14 cellular contexts compared by ENCODE assay signal in the genomic region with DNA sequence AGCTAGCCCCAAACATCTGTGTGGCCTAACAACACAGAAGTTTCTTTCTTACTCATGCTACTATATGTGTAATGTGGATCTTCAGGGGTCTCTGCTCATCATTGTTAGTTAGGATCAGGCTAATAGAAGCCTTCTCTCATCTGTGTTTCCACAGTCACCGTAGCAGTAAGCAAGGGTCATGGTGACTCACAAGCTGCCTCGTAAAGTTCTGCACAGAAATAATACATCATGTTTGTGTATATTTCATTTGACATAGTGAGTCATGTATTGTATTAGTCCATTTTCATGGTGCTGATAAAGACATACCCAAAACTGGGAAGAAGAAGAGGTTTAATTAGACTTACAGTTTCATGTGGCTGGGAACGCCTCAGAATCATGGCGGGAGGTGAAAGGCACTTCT. TPM values are rescaled to one million over a fixed set of nuclear protein-coding genes. Genes with fewer than 3 reads are reported as not detected.
A peak's percentile ranks its signal among the peaks of the same experiment; 100 is the strongest.
DNase-seq lines count a peak whose midpoint lies in the region; ATAC-seq and TF ChIP-seq lines count a peak whose summit lies in the region.
"Had no signal": no experiment of that assay in that cellular context is flagged by ENCODE, and none has a peak within 500 bp of the region (broad histone marks: within the 10 kb centered on the region; RNA-seq: fewer than 3 reads in every experiment).

No MANE protein-coding gene starts in this region.

- H3K36me3 ChIP-seq in brain microvascular endothelial cell (replicated peaks): no peaks in the 10 kb centered on the region
- no peaks in the 10 kb centered on the region for H3K36me3 ChIP-seq in kidney epithelial cell (ENCODE audit: control insufficient read depth, insufficient read depth, low read length)
- H3K36me3 ChIP-seq: ovary had no signal

- intact Hi-C loops in Right ventricle myocardium superior (cut with DNase I): no loop called here

- in situ Hi-C loops in brain microvascular endothelial cell (cut with HindIII; ENCODE audit: low pct_ligation_motif_present, low sequenced_read_pairs): no loop called here

- no peaks in the 10 kb centered on the region for H3K27me3 ChIP-seq in brain microvascular endothelial cell (replicated peaks)
- H3K27me3 ChIP-seq in kidney epithelial cell (ENCODE audit: control insufficient read depth, insufficient read depth, low read length): no peaks in the 10 kb centered on the region
- H3K27me3 ChIP-seq: ovary had no signal

- H3K4me3 ChIP-seq in brain microvascular endothelial cell (ENCODE audit: low read depth, low read length): no peak overlapping the region
- no peak overlapping the region for H3K4me3 ChIP-seq in kidney epithelial cell (ENCODE audit: low read depth, low read length)
- H3K4me3 ChIP-seq: ovary, SK-N-MC had no signal

- H3K27ac ChIP-seq in brain microvascular endothelial cell: no peak overlapping the region
- H3K27ac ChIP-seq: ovary, SK-N-MC had no signal

- peak; percentile 58 for DNase-seq in AG08396 (ENCODE audit: low spot score)
- peak; percentile 85 for DNase-seq in HT-29 (ENCODE audit: low spot score)
- peak; percentile 89 for DNase-seq in brain microvascular endothelial cell
- DNase-seq in kidney epithelial cell (ENCODE audit: low read depth): peak; percentile 49
- DNase-seq in DMS79 treated with DMSO at 0.1 percent for 48 hours (lab: John Stamatoyannopoulos, UW): no peak
- DNase-seq in Right ventricle myocardium superior: no peak
- DNase-seq: DND-41, Kasumi-1, NCI-H2171, ovary had no signal

- ATAC-seq in Right ventricle myocardium superior (ENCODE audit: poor library complexity) (no peak), HG03432 (IDR thresholded peaks at IDR 0.05; ENCODE audit: unreplicated experiment) (no peak), GM21515 (IDR thresholded peaks at IDR 0.05; ENCODE audit: unreplicated experiment) (no peak)

- TF ChIP-seq CTCF in brain microvascular endothelial cell (IDR thresholded peaks at IDR 0.05; ENCODE audit: low read depth, low read length, missing control alignments): no peak
- TF ChIP-seq CTCF in kidney epithelial cell (IDR thresholded peaks at IDR 0.05; ENCODE audit: insufficient read depth, low read length, poor library complexity, severe bottlenecking): no peak

RNA-seq across cellular contexts. Expression of a gene that starts 38.7 kb away (rescaled TPM):
- total RNA-seq in HT-29 (2014; rRNA removed; shearing (Covaris generic)): 1.3 and 1.4 TPM in 2 replicates
- total RNA-seq in kidney epithelial cell: 2.7 and 2.9 TPM in 2 replicates
- 21.2 TPM for total RNA-seq in Right ventricle myocardium superior
- total RNA-seq: B cell had no signal

Comparison
In these comparisons a context has a peak if more than half of its experiments do, and no peak if none do; other contexts are left out.
1. DNase-seq: peak in AG08396 (single experiment), HT-29 (single experiment), brain microvascular endothelial cell (single experiment) and kidney epithelial cell (single experiment); none in DMS79 treated with DMSO at 0.1 percent for 48 hours (single experiment) and Right ventricle myocardium superior (single experiment).